In the genomic region with DNA sequence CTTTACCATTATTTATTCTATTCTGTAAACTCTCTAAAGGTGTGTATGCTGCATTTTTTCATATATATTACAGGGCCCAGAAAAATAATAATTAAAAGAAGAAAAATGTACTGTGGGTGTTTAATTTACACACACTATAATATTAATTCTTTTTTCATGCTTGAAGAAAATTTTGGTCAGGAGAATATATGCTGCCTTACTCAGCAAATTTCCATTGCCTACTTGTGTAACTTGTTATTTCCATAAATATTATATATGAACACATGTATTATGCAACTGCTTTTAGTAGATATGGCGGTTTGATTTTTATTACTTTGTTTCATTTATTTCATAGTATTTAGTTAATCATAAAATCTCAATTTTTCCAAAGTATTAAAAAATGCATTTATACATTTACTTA, we compare ENCODE assay signal across 25 cellular contexts. TPM values are rescaled to one million over a fixed set of nuclear protein-coding genes. Genes with fewer than 3 reads are reported as not detected.
"Had no signal": no experiment of that assay in that cellular context is flagged by ENCODE, and none has a peak within 500 bp of the region (broad histone marks: within the 10 kb centered on the region; RNA-seq: fewer than 3 reads in every experiment).

No MANE protein-coding gene starts in this region.

- DNase-seq: islet precursor cell; left ventricle myocardium inferior; naive thymus-derived CD8-positive, alpha-beta T cell; ovary; posterior cingulate gyrus; retina; right cardiac atrium; sigmoid colon; small intestine; spleen; stimulated activated CD4-positive, alpha-beta T cell treated with anti-CD3 and anti-CD28 coated beads, Interleukin-4, amount 100 ng/mL, for 24 hours; stimulated activated naive CD4-positive, alpha-beta T cell treated with Interleukin-2 at 50 U/mL for 16 hours; stimulated activated naive CD8-positive, alpha-beta T cell treated with anti-CD3 and anti-CD28 coated beads, Interleukin-15, amount 100 ng/mL, for 72 hours; substantia nigra; uterus had no signal

- H3K4me2 ChIP-seq: hepatocyte had no signal

- H3K27ac ChIP-seq: hepatocyte, left ventricle myocardium inferior, ovary, prostate gland, sigmoid colon, spleen, uterus had no signal

- H3K9me3 Mint-ChIP-seq: naive thymus-derived CD8-positive, alpha-beta T cell; stimulated activated memory B cell treated with anti-CD40 and anti-IgM and Interleukin-4, amounts not matched to agents 10 μg/mL and 1 μg/mL and 100 μg/mL, for 72 hours; stimulated activated naive CD8-positive, alpha-beta T cell treated with anti-CD3 and anti-CD28 coated beads, Interleukin-15, amount 100 ng/mL, for 72 hours; type B pancreatic cell had no signal

- H3K27me3 ChIP-seq: hepatocyte, ovary, sigmoid colon, spleen, tibial nerve, uterus had no signal

- H3K79me2 ChIP-seq: hepatocyte had no signal

- H2AFZ ChIP-seq: hepatocyte had no signal

- H3K27ac Mint-ChIP-seq: type B pancreatic cell had no signal

- H3K4me3 Mint-ChIP-seq: naive thymus-derived CD8-positive, alpha-beta T cell; stimulated activated memory B cell treated with anti-CD40 and anti-IgM and Interleukin-4, amounts not matched to agents 10 μg/mL and 1 μg/mL and 100 μg/mL, for 72 hours; stimulated activated naive CD8-positive, alpha-beta T cell treated with anti-CD3 and anti-CD28 coated beads, Interleukin-15, amount 100 ng/mL, for 72 hours; type B pancreatic cell had no signal

- H3K36me3 ChIP-seq: ovary, uterus had no signal

- FAIRE-seq: small intestine had no signal

- H3K4me3 ChIP-seq: hepatocyte, left ventricle myocardium inferior, lung, ovary, prostate gland, sigmoid colon, spleen, tibial nerve, uterus had no signal

- H3K4me1 ChIP-seq: prostate gland, sigmoid colon, uterus had no signal

- H3K27me3 Mint-ChIP-seq: naive thymus-derived CD8-positive, alpha-beta T cell; stimulated activated memory B cell treated with anti-CD40 and anti-IgM and Interleukin-4, amounts not matched to agents 10 μg/mL and 1 μg/mL and 100 μg/mL, for 72 hours; stimulated activated naive CD8-positive, alpha-beta T cell treated with anti-CD3 and anti-CD28 coated beads, Interleukin-15, amount 100 ng/mL, for 72 hours; type B pancreatic cell had no signal

- H3K9me3 ChIP-seq: left ventricle myocardium inferior, ovary, prostate gland, sigmoid colon, spleen, tibial nerve, uterus had no signal

- H3K4me1 Mint-ChIP-seq: stimulated activated memory B cell treated with anti-CD40 and anti-IgM and Interleukin-4, amounts not matched to agents 10 μg/mL and 1 μg/mL and 100 μg/mL, for 72 hours; stimulated activated naive CD8-positive, alpha-beta T cell treated with anti-CD3 and anti-CD28 coated beads, Interleukin-15, amount 100 ng/mL, for 72 hours had no signal

- ATAC-seq: naive thymus-derived CD8-positive, alpha-beta T cell; right cardiac atrium; stimulated activated memory B cell treated with anti-CD40 and anti-IgM and Interleukin-4, amounts not matched to agents 10 μg/mL and 1 μg/mL and 100 μg/mL, for 72 hours; stimulated activated naive CD8-positive, alpha-beta T cell treated with anti-CD3 and anti-CD28 coated beads, Interleukin-15, amount 100 ng/mL, for 72 hours had no signal

RNA-seq across cellular contexts. Expression of a gene that starts 46.4 kb away (rescaled TPM):
- total RNA-seq: left ventricle myocardium inferior, lower leg skin, mesenteric fat pad, prostate gland, sigmoid colon, temporal lobe, tibial nerve had no signal
- polyA plus RNA-seq: neural cell had no signal
